Comparison of ENCODE assay signal across 27 cellular contexts in the genomic region with DNA sequence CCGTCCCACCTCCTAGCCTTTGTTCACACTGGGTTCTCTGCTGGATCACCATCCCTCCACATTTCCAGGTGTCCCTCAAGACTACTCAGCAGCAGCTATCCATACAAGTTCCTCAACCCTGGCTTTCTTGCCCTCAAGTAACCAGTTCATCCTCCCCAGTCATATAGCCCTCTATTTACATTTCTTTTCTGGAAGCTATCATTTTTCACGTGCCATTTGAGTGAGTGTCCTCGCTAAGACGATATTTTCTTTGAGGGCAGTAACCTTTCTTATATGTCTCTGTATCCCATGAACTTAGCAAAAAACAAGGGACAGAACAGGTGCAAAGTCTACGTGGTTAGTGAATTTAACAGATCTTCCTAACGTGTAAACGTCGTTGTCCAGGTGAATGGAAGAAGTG. TPM values are rescaled to one million over a fixed set of nuclear protein-coding genes. Genes with fewer than 3 reads are reported as not detected.
"Had no signal": no experiment of that assay in that cellular context is flagged by ENCODE, and none has a peak within 500 bp of the region (broad histone marks: within the 10 kb centered on the region; RNA-seq: fewer than 3 reads in every experiment).

No MANE protein-coding gene starts in this region.

- H3K27ac ChIP-seq: SJSA1, VCaP had no signal

- H3K4me3 Mint-ChIP-seq: activated CD4-positive, alpha-beta memory T cell treated with anti-CD3 and anti-CD28 coated beads for 36 hours; activated CD4-positive, alpha-beta T cell treated with anti-CD3 and anti-CD28 coated beads, Interleukin-2, amount 10 ng/mL, durations not matched to agents 7 days and 5 days; activated naive CD4-positive, alpha-beta T cell treated with anti-CD3 and anti-CD28 coated beads for 36 hours; activated naive CD8-positive, alpha-beta T cell; activated T-cell treated with anti-CD3 and anti-CD28 coated beads, Interleukin-2, amount 50 U/mL, for 4 hours; brain; central memory CD8-positive, alpha-beta T cell; T-helper 1 cell treated with Interleukin-12 subunit alpha and Interleukin-12 subunit beta and Interleukin-4 antibody, amounts not matched to agents 30 μg/mL and 1 μg/mL, for 36 hours had no signal

- H3K27ac Mint-ChIP-seq: activated CD4-positive, alpha-beta memory T cell treated with anti-CD3 and anti-CD28 coated beads for 36 hours; activated naive CD4-positive, alpha-beta T cell treated with anti-CD3 and anti-CD28 coated beads for 36 hours; activated naive CD8-positive, alpha-beta T cell; T-helper 1 cell treated with Interleukin-12 subunit alpha and Interleukin-12 subunit beta and Interleukin-4 antibody, amounts not matched to agents 30 μg/mL and 1 μg/mL, for 36 hours had no signal

- H3K4me1 ChIP-seq: SJSA1 had no signal

- H3K27me3 Mint-ChIP-seq: activated CD4-positive, alpha-beta memory T cell treated with anti-CD3 and anti-CD28 coated beads for 36 hours; activated naive CD8-positive, alpha-beta T cell had no signal

- H3K4me3 ChIP-seq: MG63, SJSA1 had no signal

- DNase-seq: activated CD4-positive, alpha-beta memory T cell treated with anti-CD3 and anti-CD28 coated beads for 36 hours; activated CD4-positive, alpha-beta T cell treated with anti-CD3 and anti-CD28 coated beads, Interleukin-2, amount 10 ng/mL, durations not matched to agents 7 days and 5 days; activated CD4-positive, CD25-positive, alpha-beta regulatory T cell; activated CD8-positive, alpha-beta memory T cell treated with anti-CD3 and anti-CD28 coated beads for 24 hours; activated gamma-delta T cell; activated naive CD4-positive, alpha-beta T cell treated with anti-CD3 and anti-CD28 coated beads for 36 hours; activated T-cell treated with anti-CD3 and anti-CD28 coated beads, Interleukin-2, amount 50 U/mL, for 4 hours; amygdala; MG63; MV-4-11; NCI-H1092 treated with DMSO at 0.1 percent for 48 hours; NCI-H1417 treated with DMSO at 0.1 percent for 48 hours; NCI-H1694; NCI-H2029; NCI-H510A treated with DMSO at 0.1 percent for 48 hours; NCI-H69; NK-92 treated with Interleukin-12 subunit alpha and Interleukin-12 subunit beta, amount 100 ng/mL, for 24 hours; OCI-M1; SHP77; T-helper 9 cell had no signal

- H3K9me3 Mint-ChIP-seq: activated CD4-positive, alpha-beta memory T cell treated with anti-CD3 and anti-CD28 coated beads for 36 hours; activated CD4-positive, alpha-beta T cell treated with anti-CD3 and anti-CD28 coated beads, Interleukin-2, amount 10 ng/mL, durations not matched to agents 7 days and 5 days; activated naive CD4-positive, alpha-beta T cell treated with anti-CD3 and anti-CD28 coated beads for 36 hours; activated T-cell treated with anti-CD3 and anti-CD28 coated beads, Interleukin-2, amount 50 U/mL, for 4 hours; central memory CD8-positive, alpha-beta T cell; T-helper 1 cell treated with Interleukin-12 subunit alpha and Interleukin-12 subunit beta and Interleukin-4 antibody, amounts not matched to agents 30 μg/mL and 1 μg/mL, for 36 hours had no signal

- H3K36me3 ChIP-seq: MG63, SJSA1 had no signal

- H3K36me3 Mint-ChIP-seq: activated CD4-positive, alpha-beta memory T cell treated with anti-CD3 and anti-CD28 coated beads for 36 hours; activated naive CD8-positive, alpha-beta T cell; brain had no signal

- H3K9me3 ChIP-seq: MG63, SJSA1 had no signal

- ATAC-seq: activated T-cell treated with anti-CD3 and anti-CD28 coated beads, Interleukin-2, amount 50 U/mL, for 4 hours; SK-N-SH treated with all-trans-retinoic acid at 6 μM for 48 hours had no signal

RNA-seq across cellular contexts. Expression of a gene that starts 29.6 kb away (rescaled TPM):
- total RNA-seq: activated CD4-positive, alpha-beta memory T cell treated with anti-CD3 and anti-CD28 coated beads for 36 hours; activated CD4-positive, alpha-beta T cell treated with anti-CD3 and anti-CD28 coated beads, Interleukin-2, amount 10 ng/mL, durations not matched to agents 7 days and 5 days had no signal
